ENCODE assay signal across 8 cellular contexts in genomic region chr9:132877818-132878694, GRCh38.
DNase-seq lines count a peak whose midpoint lies in the region; ATAC-seq lines count a peak whose summit lies in the region.

A gene with protein sequence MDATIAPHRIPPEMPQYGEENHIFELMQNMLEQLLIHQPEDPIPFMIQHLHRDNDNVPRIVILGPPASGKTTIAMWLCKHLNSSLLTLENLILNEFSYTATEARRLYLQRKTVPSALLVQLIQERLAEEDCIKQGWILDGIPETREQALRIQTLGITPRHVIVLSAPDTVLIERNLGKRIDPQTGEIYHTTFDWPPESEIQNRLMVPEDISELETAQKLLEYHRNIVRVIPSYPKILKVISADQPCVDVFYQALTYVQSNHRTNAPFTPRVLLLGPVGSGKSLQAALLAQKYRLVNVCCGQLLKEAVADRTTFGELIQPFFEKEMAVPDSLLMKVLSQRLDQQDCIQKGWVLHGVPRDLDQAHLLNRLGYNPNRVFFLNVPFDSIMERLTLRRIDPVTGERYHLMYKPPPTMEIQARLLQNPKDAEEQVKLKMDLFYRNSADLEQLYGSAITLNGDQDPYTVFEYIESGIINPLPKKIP (minus strand): TSS chr9:132878284. CDS start chr9:132878255, 29 bp downstream.

- peak; percentile 82 for ATAC-seq in HG03108 (IDR thresholded peaks at IDR 0.05; ENCODE audit: unreplicated experiment)

- DNase-seq in NK-92 treated with Interleukin-12 subunit alpha and Interleukin-12 subunit beta, amount 100 ng/mL, for 24 hours (lab: John Stamatoyannopoulos, UW), result peak; percentile 19
- DNase-seq in NK-92 (lab: John Stamatoyannopoulos, UW; ENCODE audit: unreplicated experiment), result no peak
- DNase-seq in NOMO-1 treated with DMSO at 0.1 percent for 48 hours (lab: John Stamatoyannopoulos, UW; ENCODE audit: unreplicated experiment), result peak; percentile 26
- peak; percentile 66 for DNase-seq in activated T-cell treated with anti-CD3 and anti-CD28 coated beads for 4 hours
- no peak for DNase-seq in epithelial cell of prostate (ENCODE audit: low read depth, low spot score)
- peak; percentile 33 for DNase-seq in middle frontal gyrus (ENCODE audit: extremely low spot score, low spot score)
- DNase-seq in stimulated activated CD8-positive, alpha-beta memory T cell treated with anti-CD3 and anti-CD28 coated beads, Interleukin-15, amount 100 ng/mL, for 48 hours (ENCODE audit: low read depth in 2 of 2), result peak; percentile 63 to 71

- peak within 1 kb of the TSS; percentile 44 for H3K27ac ChIP-seq in epithelial cell of prostate

Comparison
In these comparisons a context has a peak if more than half of its experiments do, and no peak if none do; other contexts are left out.
1. DNase-seq: peak in NK-92 treated with Interleukin-12 subunit alpha and Interleukin-12 subunit beta, amount 100 ng/mL, for 24 hours (single experiment), NOMO-1 treated with DMSO at 0.1 percent for 48 hours (single experiment), activated T-cell treated with anti-CD3 and anti-CD28 coated beads for 4 hours (single experiment), middle frontal gyrus (single experiment) and stimulated activated CD8-positive, alpha-beta memory T cell treated with anti-CD3 and anti-CD28 coated beads, Interleukin-15, amount 100 ng/mL, for 48 hours (2 of 2); none in NK-92 (single experiment) and epithelial cell of prostate (single experiment).